1 cellular context compared by ENCODE assay signal in the genomic region with DNA sequence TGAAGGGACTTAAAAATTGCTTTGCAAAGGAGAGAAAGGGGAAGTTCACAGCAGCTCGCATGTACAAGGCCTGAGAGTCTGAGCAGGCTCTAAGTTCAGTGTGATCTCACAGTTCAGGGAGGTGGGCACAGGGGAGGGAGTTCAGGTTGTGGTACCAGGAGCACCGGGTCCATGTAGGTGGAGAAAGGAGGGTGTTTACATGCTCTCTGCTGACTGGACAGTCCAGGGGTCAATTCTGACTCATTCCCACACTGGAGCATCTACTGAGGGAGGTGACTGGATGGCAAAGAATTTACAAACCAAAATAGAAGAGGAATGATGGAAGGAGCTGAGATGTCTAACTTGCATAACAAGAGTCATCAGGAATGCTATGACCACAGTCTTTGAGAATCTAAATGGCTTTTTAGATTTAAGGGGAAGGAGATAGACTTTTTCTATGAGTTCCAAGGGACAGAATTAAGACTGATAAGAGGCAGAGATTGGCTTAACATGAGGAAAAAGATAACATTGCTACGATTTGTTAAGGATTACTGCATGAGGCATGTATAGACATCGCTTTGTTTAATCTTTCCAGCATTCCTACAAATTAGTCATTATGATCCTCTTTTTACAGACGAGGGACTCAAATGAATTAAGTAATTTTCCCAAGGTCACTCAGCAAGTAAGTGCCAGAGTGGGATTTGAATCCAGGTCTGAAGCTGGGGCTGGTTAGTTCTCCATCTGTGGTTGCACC.
TF ChIP-seq lines count a peak whose summit lies in the region.

No MANE protein-coding gene starts in this region.

TF ChIP-seq in SK-N-SH, 30 proteins besides CTCF, POLR2A, EP300 and RAD21 (continued from another document):
- TF ChIP-seq POLR2AphosphoS5 (IDR thresholded peaks at IDR 0.05; ENCODE audit: low read depth, low read length) = peak; percentile 84; the same call in 1 of the 2 replicates
- no peak for TF ChIP-seq SIN3A (IDR thresholded peaks at IDR 0.05; ENCODE audit: borderline replicate concordance, low read depth, low read length)
- TF ChIP-seq MEF2A (IDR thresholded peaks at IDR 0.05; ENCODE audit: borderline replicate concordance, low read depth) = peak; percentile 86
- TF ChIP-seq, protein P1, sequence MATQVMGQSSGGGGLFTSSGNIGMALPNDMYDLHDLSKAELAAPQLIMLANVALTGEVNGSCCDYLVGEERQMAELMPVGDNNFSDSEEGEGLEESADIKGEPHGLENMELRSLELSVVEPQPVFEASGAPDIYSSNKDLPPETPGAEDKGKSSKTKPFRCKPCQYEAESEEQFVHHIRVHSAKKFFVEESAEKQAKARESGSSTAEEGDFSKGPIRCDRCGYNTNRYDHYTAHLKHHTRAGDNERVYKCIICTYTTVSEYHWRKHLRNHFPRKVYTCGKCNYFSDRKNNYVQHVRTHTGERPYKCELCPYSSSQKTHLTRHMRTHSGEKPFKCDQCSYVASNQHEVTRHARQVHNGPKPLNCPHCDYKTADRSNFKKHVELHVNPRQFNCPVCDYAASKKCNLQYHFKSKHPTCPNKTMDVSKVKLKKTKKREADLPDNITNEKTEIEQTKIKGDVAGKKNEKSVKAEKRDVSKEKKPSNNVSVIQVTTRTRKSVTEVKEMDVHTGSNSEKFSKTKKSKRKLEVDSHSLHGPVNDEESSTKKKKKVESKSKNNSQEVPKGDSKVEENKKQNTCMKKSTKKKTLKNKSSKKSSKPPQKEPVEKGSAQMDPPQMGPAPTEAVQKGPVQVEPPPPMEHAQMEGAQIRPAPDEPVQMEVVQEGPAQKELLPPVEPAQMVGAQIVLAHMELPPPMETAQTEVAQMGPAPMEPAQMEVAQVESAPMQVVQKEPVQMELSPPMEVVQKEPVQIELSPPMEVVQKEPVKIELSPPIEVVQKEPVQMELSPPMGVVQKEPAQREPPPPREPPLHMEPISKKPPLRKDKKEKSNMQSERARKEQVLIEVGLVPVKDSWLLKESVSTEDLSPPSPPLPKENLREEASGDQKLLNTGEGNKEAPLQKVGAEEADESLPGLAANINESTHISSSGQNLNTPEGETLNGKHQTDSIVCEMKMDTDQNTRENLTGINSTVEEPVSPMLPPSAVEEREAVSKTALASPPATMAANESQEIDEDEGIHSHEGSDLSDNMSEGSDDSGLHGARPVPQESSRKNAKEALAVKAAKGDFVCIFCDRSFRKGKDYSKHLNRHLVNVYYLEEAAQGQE (IDR thresholded peaks at IDR 0.05; ENCODE audit: low read depth, low read length) = peak; percentile 16; the same call in 1 of the 2 replicates
- TF ChIP-seq, protein P2, sequence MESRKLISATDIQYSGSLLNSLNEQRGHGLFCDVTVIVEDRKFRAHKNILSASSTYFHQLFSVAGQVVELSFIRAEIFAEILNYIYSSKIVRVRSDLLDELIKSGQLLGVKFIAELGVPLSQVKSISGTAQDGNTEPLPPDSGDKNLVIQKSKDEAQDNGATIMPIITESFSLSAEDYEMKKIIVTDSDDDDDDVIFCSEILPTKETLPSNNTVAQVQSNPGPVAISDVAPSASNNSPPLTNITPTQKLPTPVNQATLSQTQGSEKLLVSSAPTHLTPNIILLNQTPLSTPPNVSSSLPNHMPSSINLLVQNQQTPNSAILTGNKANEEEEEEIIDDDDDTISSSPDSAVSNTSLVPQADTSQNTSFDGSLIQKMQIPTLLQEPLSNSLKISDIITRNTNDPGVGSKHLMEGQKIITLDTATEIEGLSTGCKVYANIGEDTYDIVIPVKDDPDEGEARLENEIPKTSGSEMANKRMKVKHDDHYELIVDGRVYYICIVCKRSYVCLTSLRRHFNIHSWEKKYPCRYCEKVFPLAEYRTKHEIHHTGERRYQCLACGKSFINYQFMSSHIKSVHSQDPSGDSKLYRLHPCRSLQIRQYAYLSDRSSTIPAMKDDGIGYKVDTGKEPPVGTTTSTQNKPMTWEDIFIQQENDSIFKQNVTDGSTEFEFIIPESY (IDR thresholded peaks at IDR 0.05; ENCODE audit: borderline replicate concordance, low read depth) = peak; percentile 67; the same call in 1 of the 2 replicates
- no peak for TF ChIP-seq MXI1 (IDR thresholded peaks at IDR 0.05; ENCODE audit: low read depth, low read length)
- no peak for TF ChIP-seq NRF1 (IDR thresholded peaks at IDR 0.05; ENCODE audit: low read depth, low read length)
- peak; percentile 61; the same call in 1 of the 2 replicates for TF ChIP-seq NFIC (IDR thresholded peaks at IDR 0.05; ENCODE audit: borderline replicate concordance)
- TF ChIP-seq JUND (IDR thresholded peaks at IDR 0.05) = peak; percentile 98
TF ChIP-seq in SK-N-SH: peak in this region for 13.
